Comparison of ENCODE assay signal across 13 cellular contexts in genomic region chr11:100190395-100190794, GRCh38.
A peak's percentile ranks its signal among the peaks of the same experiment; 100 is the strongest.
DNase-seq lines count a peak whose midpoint lies in the region; ATAC-seq and TF ChIP-seq lines count a peak whose summit lies in the region.
"Had no signal": no experiment of that assay in that cellular context is flagged by ENCODE, and none has a peak within 500 bp of the region (broad histone marks: within the 10 kb centered on the region; RNA-seq: fewer than 3 reads in every experiment).

No MANE protein-coding gene starts in this region.

- no peaks in the 10 kb centered on the region for H4K20me1 ChIP-seq in MM.1S (ENCODE audit: insufficient read depth, low read length)

- peak overlapping the region; percentile 28; the same call in 1 of the 2 replicates for H3K27ac ChIP-seq in MM.1S (ENCODE audit: low read length)

- H2AFZ ChIP-seq in MM.1S (ENCODE audit: low read length) = peak overlapping the region; percentile 15; the same call in 1 of the 2 replicates

- peak; percentile 5 for DNase-seq in NCI-H748 (lab: John Stamatoyannopoulos, UW; ENCODE audit: unreplicated experiment)
- DNase-seq in NCI-H748 treated with DMSO at 0.1 percent for 48 hours (lab: John Stamatoyannopoulos, UW) = no peak
- peak; percentile 81 for DNase-seq in MM.1S
- DNase-seq in NCI-H2171 treated with DMSO at 0.1 percent for 48 hours (lab: John Stamatoyannopoulos, UW) = peak; percentile 66
- no peak for DNase-seq in GM03348 (ENCODE audit: low spot score)
- DNase-seq in activated CD4-positive, alpha-beta T cell treated with anti-CD3 and anti-CD28 coated beads, Interleukin-2, amount 50 U/mL, for 1 hour = no peak
- DNase-seq: ACHN; BE2C; C1 segment of cervical spinal cord; Caco-2; CD4-positive, alpha-beta T cell; H9 had no signal

- H3F3A ChIP-seq in MM.1S (ENCODE audit: insufficient read depth, low read length) = 0 out of 2 replicates have a peak, but pooled peaks cover 8% of the 10 kb centered on the region

- no peaks in the 10 kb centered on the region for H3K9me3 ChIP-seq in MM.1S (replicated peaks; ENCODE audit: insufficient read depth, low read length)
- H3K9me3 ChIP-seq: BE2C, Caco-2 had no signal

- no peak for ATAC-seq in GM18498 (IDR thresholded peaks at IDR 0.05; ENCODE audit: unreplicated experiment)

- peak overlapping the region; percentile 48 for H3K4me2 ChIP-seq in MM.1S (ENCODE audit: low read depth, low read length)

- no peak overlapping the region for H3K9ac ChIP-seq in MM.1S (ENCODE audit: low read length)

- no peaks in the 10 kb centered on the region for H3K36me3 ChIP-seq in MM.1S (replicated peaks; ENCODE audit: insufficient read depth, low read length)
- H3K36me3 ChIP-seq: BE2C had no signal

- no peaks in the 10 kb centered on the region for H3K79me2 ChIP-seq in MM.1S (ENCODE audit: low read length)

- peak overlapping the region; percentile 46 for H3K4me3 ChIP-seq in MM.1S (ENCODE audit: low read length)

- peaks cover 12% of the 10 kb centered on the region; the same call in 1 of the 2 replicates for H3K4me1 ChIP-seq in MM.1S (ENCODE audit: low read length)
- H3K4me1 ChIP-seq: BE2C had no signal

- H3K27me3 ChIP-seq in MM.1S (replicated peaks; ENCODE audit: insufficient read depth, low read length) = no peaks in the 10 kb centered on the region
- H3K27me3 ChIP-seq: BE2C had no signal

- no peak for TF ChIP-seq CTCF in MM.1S (IDR thresholded peaks at IDR 0.05; ENCODE audit: low read length)

- no peaks in the 10 kb centered on the region for H3K9me2 ChIP-seq in MM.1S (replicated peaks; ENCODE audit: insufficient read depth, low read length)

Comparison
In these comparisons a context has a peak if more than half of its experiments do, and no peak if none do; other contexts are left out.
1. DNase-seq: peak in NCI-H748 (single experiment), MM.1S (single experiment) and NCI-H2171 treated with DMSO at 0.1 percent for 48 hours (single experiment); none in NCI-H748 treated with DMSO at 0.1 percent for 48 hours (single experiment), GM03348 (single experiment) and activated CD4-positive, alpha-beta T cell treated with anti-CD3 and anti-CD28 coated beads, Interleukin-2, amount 50 U/mL, for 1 hour (single experiment).